In the genomic region with DNA sequence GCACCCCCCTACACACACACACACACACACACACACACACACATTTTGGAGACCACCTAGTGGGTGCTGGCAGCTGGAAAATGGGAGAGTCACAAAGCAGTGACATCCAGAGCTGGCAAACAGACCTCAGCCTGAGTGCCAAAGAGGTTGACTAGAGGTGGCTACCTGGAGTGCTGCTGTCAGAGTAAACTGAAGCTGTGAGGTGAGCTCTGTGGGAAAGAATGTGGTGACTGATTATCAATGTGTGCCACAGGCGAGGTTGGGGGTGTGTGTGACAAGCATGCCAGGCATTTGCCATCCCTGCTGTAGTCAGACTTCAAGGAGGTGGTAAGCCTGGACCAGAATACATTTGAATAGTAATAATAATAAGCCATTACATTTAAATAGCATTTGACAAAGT, we compare ENCODE assay signal across 20 cellular contexts.
DNase-seq lines count a peak whose midpoint lies in the region; ATAC-seq, FAIRE-seq and TF ChIP-seq lines count a peak whose summit lies in the region.
"Had no signal": no experiment of that assay in that cellular context is flagged by ENCODE, and none has a peak within 500 bp of the region (broad histone marks: within the 10 kb centered on the region; RNA-seq: fewer than 3 reads in every experiment).

No MANE protein-coding gene starts in this region.

- H3K27me3 Mint-ChIP-seq in activated naive CD8-positive, alpha-beta T cell treated with anti-CD3 and anti-CD28 coated beads for 36 hours = peaks cover 20% of the 10 kb centered on the region

- peak; percentile 48 for ATAC-seq in left ventricle myocardium superior
- no peak for ATAC-seq in Right ventricle myocardium inferior
- ATAC-seq: activated CD4-positive, alpha-beta T cell treated with anti-CD3 and anti-CD28 coated beads for 36 hours had no signal

- peaks cover 8% of the 10 kb centered on the region for H3K9me3 Mint-ChIP-seq in activated naive CD8-positive, alpha-beta T cell treated with anti-CD3 and anti-CD28 coated beads for 36 hours

- H3K4me3 Mint-ChIP-seq in activated naive CD8-positive, alpha-beta T cell treated with anti-CD3 and anti-CD28 coated beads for 36 hours = no peak overlapping the region
- H3K4me3 Mint-ChIP-seq: activated CD4-positive, alpha-beta T cell treated with anti-CD3 and anti-CD28 coated beads for 36 hours; IgD-negative memory B cell had no signal

- intact Hi-C loops in left ventricle myocardium superior (cut with micrococcal nuclease) (no loop called here), Right ventricle myocardium inferior (cut with DNase I) (no loop called here)

- no peak for FAIRE-seq in GM12892 (lab: Jason Lieb, UNC)
- FAIRE-seq: endometrium had no signal

- H3K27ac Mint-ChIP-seq in activated naive CD8-positive, alpha-beta T cell treated with anti-CD3 and anti-CD28 coated beads for 36 hours = no peak overlapping the region
- H3K27ac Mint-ChIP-seq: activated CD4-positive, alpha-beta T cell treated with anti-CD3 and anti-CD28 coated beads for 36 hours had no signal

- peaks cover 8% of the 10 kb centered on the region for H3K4me1 Mint-ChIP-seq in activated naive CD8-positive, alpha-beta T cell treated with anti-CD3 and anti-CD28 coated beads for 36 hours
- H3K4me1 Mint-ChIP-seq: IgD-negative memory B cell had no signal

- no peak for TF ChIP-seq POLR2A in GM12892 (IDR thresholded peaks at IDR 0.05; ENCODE audit: low read depth, low read length)

- peaks cover 3% of the 10 kb centered on the region for H3K36me3 Mint-ChIP-seq in activated naive CD8-positive, alpha-beta T cell treated with anti-CD3 and anti-CD28 coated beads for 36 hours
- H3K36me3 Mint-ChIP-seq: IgD-negative memory B cell had no signal

- DNase-seq in left ventricle myocardium superior = no peak
- no peak for DNase-seq in Right ventricle myocardium inferior (ENCODE audit: missing footprints)
- DNase-seq in NCI-H345 treated with DMSO at 0.1 percent for 48 hours (lab: John Stamatoyannopoulos, UW; ENCODE audit: unreplicated experiment) = peak; percentile 63
- DNase-seq in iPS-NIHi11 (ENCODE audit: low spot score) = peak; percentile 42
- DNase-seq in GM12892 (ENCODE audit: insufficient read length) = no peak
- no peak for DNase-seq in dedifferentiated amniotic fluid mesenchymal stem cell (ENCODE audit: extremely low spot score)
- no peak for DNase-seq in activated naive CD8-positive, alpha-beta T cell treated with anti-CD3 and anti-CD28 coated beads for 36 hours
- DNase-seq in NAMALWA (ENCODE audit: low spot score) = no peak
- DNase-seq: activated CD4-positive, alpha-beta T cell treated with anti-CD3 and anti-CD28 coated beads for 36 hours; activated CD8-positive, alpha-beta memory T cell treated with anti-CD3 and anti-CD28 coated beads, Interleukin-2, amount 50 U/mL, for 48 hours; activated naive CD4-positive, alpha-beta T cell treated with Interleukin-2 at 50 U/mL for 16 hours; left ventricle myocardium inferior; NCI-H1105 treated with DMSO at 0.1 percent for 48 hours; NCI-H524; right lobe of liver; stimulated activated CD4-positive, alpha-beta T cell treated with anti-CD3 and anti-CD28 coated beads, Interleukin-1b, Interleukin-23, amount 100 ng/mL, for 48 hours; T1000; uterus had no signal

Comparison
In these comparisons a context has a peak if more than half of its experiments do, and no peak if none do; other contexts are left out.
1. DNase-seq: peak in NCI-H345 treated with DMSO at 0.1 percent for 48 hours (single experiment) and iPS-NIHi11 (single experiment); none in left ventricle myocardium superior (single experiment), Right ventricle myocardium inferior (single experiment), GM12892 (single experiment), dedifferentiated amniotic fluid mesenchymal stem cell (single experiment), activated naive CD8-positive, alpha-beta T cell treated with anti-CD3 and anti-CD28 coated beads for 36 hours (single experiment) and NAMALWA (single experiment).